ENCODE assay signal across 19 cellular contexts in the genomic region with DNA sequence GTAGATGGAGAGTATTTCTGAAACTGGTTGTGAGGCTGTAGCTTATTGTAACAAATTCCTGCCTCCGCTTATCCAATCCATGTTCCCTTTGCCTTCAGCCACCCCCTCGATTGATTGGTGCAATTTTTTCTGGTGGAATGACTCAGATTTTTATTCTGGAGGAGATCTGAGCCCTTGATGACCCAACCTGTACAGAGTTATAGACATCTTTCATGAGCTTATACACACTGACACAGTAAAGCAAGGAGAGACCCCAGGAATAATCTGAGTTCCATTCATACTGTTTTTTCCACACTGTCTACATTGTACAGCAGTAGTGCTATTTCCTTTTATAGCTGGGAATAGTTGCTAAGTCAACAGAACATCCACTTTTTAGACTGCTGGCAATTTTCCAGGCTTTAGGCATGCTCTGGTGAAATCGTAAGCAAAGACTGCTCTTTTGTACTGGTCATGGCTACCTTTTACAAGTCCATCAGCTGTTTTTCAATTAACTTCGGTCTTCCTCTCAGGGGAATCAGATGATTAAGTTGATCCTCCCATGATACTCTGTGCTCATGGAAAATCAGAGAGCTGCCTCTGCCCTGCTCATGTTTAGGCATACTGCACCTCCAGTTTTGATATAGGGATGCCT. TPM values are rescaled to one million over a fixed set of nuclear protein-coding genes. Genes with fewer than 3 reads are reported as not detected.
DNase-seq lines count a peak whose midpoint lies in the region; ATAC-seq and TF ChIP-seq lines count a peak whose summit lies in the region.
"Had no signal": no experiment of that assay in that cellular context is flagged by ENCODE, and none has a peak within 500 bp of the region (broad histone marks: within the 10 kb centered on the region; RNA-seq: fewer than 3 reads in every experiment).

No MANE protein-coding gene starts in this region.

- intact Hi-C loops in left lung (cut with DNase I): no loop called here
- intact Hi-C loops in left cardiac atrium (cut with DNase I): no loop called here

- peak; percentile 66 for ATAC-seq in left lung
- no peak for ATAC-seq in activated T-cell treated with anti-CD3 and anti-CD28 coated beads, Interleukin-2, amount 50 U/mL, for 72 hours (replicated peaks in 1 of 2)
- ATAC-seq in left cardiac atrium: no peak
- ATAC-seq: SK-N-SH treated with all-trans-retinoic acid at 6 μM for 48 hours had no signal

- CTCF ChIA-PET in RWPE1 (lab: Yijun Ruan, JAX): interaction anchor here (0.5 to 1.1 kb wide), 3 partner anchors 15 to 164 kb away, joined by 3 to 5 read pairs (median 4); no protein-coding TSS in a partner anchor

- H3K9me3 Mint-ChIP-seq in chondrocyte (ENCODE audit: low read depth): no peaks in the 10 kb centered on the region
- peaks cover 2 to 6% of the 10 kb centered on the region in 2 donors for H3K9me3 Mint-ChIP-seq in activated T-cell treated with anti-CD3 and anti-CD28 coated beads, Interleukin-2, amount 50 U/mL, for 72 hours

- H3K27me3 ChIP-seq in left lung: no peaks in the 10 kb centered on the region
- H3K27me3 ChIP-seq: ovary had no signal

- H3K4me3 ChIP-seq in left lung: no peak overlapping the region
- H3K4me3 ChIP-seq: ovary had no signal

- POLR2A ChIA-PET in RWPE1 (lab: Yijun Ruan, JAX; ENCODE audit: low non-redundant PET): no interaction called here

- H3K4me3 Mint-ChIP-seq in chondrocyte (ENCODE audit: unreplicated experiment): no peak overlapping the region
- no peak overlapping the region for H3K4me3 Mint-ChIP-seq in activated T-cell treated with anti-CD3 and anti-CD28 coated beads, Interleukin-2, amount 50 U/mL, for 72 hours

- H3K27ac ChIP-seq in left lung (no peak overlapping the region), RWPE1 (no peak overlapping the region)
- H3K27ac ChIP-seq: KMS-11, ovary had no signal

- TF ChIP-seq CTCF in chondrocyte (IDR thresholded peaks at IDR 0.05): no peak
- TF ChIP-seq CTCF in left lung (IDR thresholded peaks at IDR 0.05): no peak
- no peak for TF ChIP-seq CTCF in RWPE1 (conservative IDR thresholded peaks at IDR 0.05; ENCODE audit: low read depth)

- H3K4me1 Mint-ChIP-seq in chondrocyte (ENCODE audit: low read depth): peaks cover 27% of the 10 kb centered on the region
- no peaks in the 10 kb centered on the region for H3K4me1 Mint-ChIP-seq in activated T-cell treated with anti-CD3 and anti-CD28 coated beads, Interleukin-2, amount 50 U/mL, for 72 hours (ENCODE audit: low read depth)

- H3K9me3 ChIP-seq in left lung: no peaks in the 10 kb centered on the region
- H3K9me3 ChIP-seq: ovary had no signal

- H3K36me3 Mint-ChIP-seq in chondrocyte (ENCODE audit: low read depth): no peaks in the 10 kb centered on the region
- H3K36me3 Mint-ChIP-seq in activated T-cell treated with anti-CD3 and anti-CD28 coated beads, Interleukin-2, amount 50 U/mL, for 72 hours (ENCODE audit: insufficient read depth in 2 of 2): peaks cover 0 to 1% of the 10 kb centered on the region in 2 donors

- peaks cover 0 to 13% of the 10 kb centered on the region in 2 donors for H3K4me1 ChIP-seq in left lung

- peaks cover 10% of the 10 kb centered on the region for H3K27me3 Mint-ChIP-seq in chondrocyte (ENCODE audit: low read depth)
- peaks cover 76% of the 10 kb centered on the region for H3K27me3 Mint-ChIP-seq in activated T-cell treated with anti-CD3 and anti-CD28 coated beads, Interleukin-2, amount 50 U/mL, for 72 hours (ENCODE audit: low read depth)

- no peaks in the 10 kb centered on the region for H3K36me3 ChIP-seq in left lung
- H3K36me3 ChIP-seq: ovary had no signal

- DNase-seq in COLO829 (ENCODE audit: low spot score): peak; percentile 83
- DNase-seq in NCI-H1105 treated with DMSO at 0.1 percent for 48 hours (lab: John Stamatoyannopoulos, UW): peak; percentile 41
- no peak for DNase-seq in chondrocyte (ENCODE audit: low spot score)
- DNase-seq in left lung: no peak
- DNase-seq in activated T-cell treated with anti-CD3 and anti-CD28 coated beads, Interleukin-2, amount 50 U/mL, for 72 hours: no peak
- DNase-seq in left cardiac atrium: no peak
- no peak for DNase-seq in RWPE1 (ENCODE audit: low spot score)
- DNase-seq in NCI-H82 (lab: John Stamatoyannopoulos, UW): no peak
- DNase-seq: activated CD8-positive, alpha-beta memory T cell treated with anti-CD3 and anti-CD28 coated beads for 24 hours; activated effector memory CD4-positive, alpha-beta T cell treated with anti-CD3 and anti-CD28 coated beads, Interleukin-2, amount 50 U/mL, for 16 hours; DND-41; effector CD8-positive, alpha-beta T cell; HCEC 1CT; NCI-H1930; ovary; stimulated activated CD4-positive, alpha-beta T cell treated with anti-CD3 and anti-CD28 coated beads, Interleukin-12 subunit alpha, Interleukin-12 subunit beta, amount 100 ng/mL, for 4 hours had no signal

- H3K27ac Mint-ChIP-seq in chondrocyte (ENCODE audit: unreplicated experiment): peak overlapping the region; percentile 19
- no peak overlapping the region for H3K27ac Mint-ChIP-seq in activated T-cell treated with anti-CD3 and anti-CD28 coated beads, Interleukin-2, amount 50 U/mL, for 72 hours

RNA-seq across cellular contexts. Expression of gene CCL4, which starts 30.1 kb away (rescaled TPM):
- not detected in 3 replicates for total RNA-seq in chondrocyte
- total RNA-seq in left lung: 10 to 100 TPM in 1 of 2 donors, 1 to 10 TPM in 1; 6.4 to 62.0 TPM
- 100 to 1,000 TPM in 1 of 2 donors, 10 to 100 TPM in 1; 63.9 to 200 TPM for total RNA-seq in activated T-cell treated with anti-CD3 and anti-CD28 coated beads, Interleukin-2, amount 50 U/mL, for 72 hours
- total RNA-seq in left cardiac atrium: 1 to 10 TPM in 1 of 2 donors, under 1 TPM in 1; 0.86 to 2.3 TPM
- total RNA-seq: glomerular endothelial cell had no signal

RNA-seq across cellular contexts. Expression of gene TBC1D3B, which starts 42.7 kb away (rescaled TPM):
- total RNA-seq in chondrocyte (4.6 to 8.4 TPM (median 6.2 TPM) in 3 replicates), left lung (1 to 10 TPM; 6.7 to 8.8 TPM), left cardiac atrium (1 to 10 TPM; 2.2 to 3.9 TPM)
- 10 to 100 TPM; 10.8 to 21.4 TPM for total RNA-seq in activated T-cell treated with anti-CD3 and anti-CD28 coated beads, Interleukin-2, amount 50 U/mL, for 72 hours

RNA-seq across cellular contexts. Expression of gene CCL3, which starts 43.8 kb away (rescaled TPM):
- total RNA-seq in chondrocyte (not detected in 3 replicates), left lung (10 to 100 TPM in 1 of 2 donors, 1 to 10 TPM in 1; 3.2 to 40.9 TPM), left cardiac atrium (1 to 10 TPM in 1 of 2 donors, under 1 TPM in 1; 0.82 to 1.1 TPM)
- 100 to 1,000 TPM in 1 of 2 donors, 10 to 100 TPM in 1; 79.6 to 336 TPM for total RNA-seq in activated T-cell treated with anti-CD3 and anti-CD28 coated beads, Interleukin-2, amount 50 U/mL, for 72 hours
- total RNA-seq: glomerular endothelial cell had no signal

Comparison
In these comparisons a context has a peak if more than half of its experiments do, and no peak if none do; other contexts are left out.
1. DNase-seq: peak in COLO829 (single experiment) and NCI-H1105 treated with DMSO at 0.1 percent for 48 hours (single experiment); none in chondrocyte (single experiment), left lung (0 of 2), activated T-cell treated with anti-CD3 and anti-CD28 coated beads, Interleukin-2, amount 50 U/mL, for 72 hours (0 of 2), left cardiac atrium (single experiment), RWPE1 (single experiment) and NCI-H82 (single experiment).